In the genomic region with DNA sequence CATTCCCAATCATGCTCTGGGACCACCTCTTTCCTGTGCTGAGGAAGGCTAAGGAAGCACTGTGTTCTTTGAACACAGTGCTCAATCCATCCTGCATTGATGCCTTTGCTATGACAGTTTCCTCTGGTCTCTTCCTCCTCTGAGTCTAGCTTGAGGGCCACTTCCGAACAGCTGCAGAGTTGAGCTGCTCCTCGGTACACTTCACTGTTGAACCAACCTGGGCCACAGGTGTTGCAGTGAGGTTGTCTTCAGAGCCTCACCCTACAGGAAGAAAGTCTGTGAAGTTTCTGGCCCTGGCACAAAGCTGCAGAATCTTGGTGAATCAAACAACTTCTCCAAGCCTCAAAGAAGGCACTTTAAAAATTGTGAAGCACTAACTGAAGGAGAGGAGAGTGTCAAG, we compare ENCODE assay signal across 23 cellular contexts.
"Had no signal": no experiment of that assay in that cellular context is flagged by ENCODE, and none has a peak within 500 bp of the region (broad histone marks: within the 10 kb centered on the region; RNA-seq: fewer than 3 reads in every experiment).

No MANE protein-coding gene starts in this region.

- ATAC-seq: K562 had no signal

- H3K4me3 ChIP-seq: K562 had no signal

- H3K27ac ChIP-seq: HL-60, KMS-11, RWPE1 had no signal

- DNase-seq: Kasumi-1, MM.1S, NCI-H1092 treated with DMSO at 0.1 percent for 48 hours, NCI-H1436, NCI-H187, NCI-H2029, NCI-H2081 treated with DMSO at 0.1 percent for 48 hours, NCI-H2171, NCI-H226, NCI-H446, NCI-H510A, NCI-H524 treated with DMSO at 0.1 percent for 48 hours, NCI-H69, NCI-H774, OCI-M1, SHP77, SK-N-SH, T-helper 1 cell had no signal

- H3K9me2 ChIP-seq: SK-N-SH had no signal

- H3K9me3 ChIP-seq: SK-N-SH had no signal

- H3K4me2 ChIP-seq: KMS-11, SK-N-SH had no signal

- H3K9ac ChIP-seq: KMS-11, SK-N-SH had no signal

- FAIRE-seq: HTR-8/SVneo, K562 had no signal
